23 cellular contexts compared by ENCODE assay signal in the genomic region with DNA sequence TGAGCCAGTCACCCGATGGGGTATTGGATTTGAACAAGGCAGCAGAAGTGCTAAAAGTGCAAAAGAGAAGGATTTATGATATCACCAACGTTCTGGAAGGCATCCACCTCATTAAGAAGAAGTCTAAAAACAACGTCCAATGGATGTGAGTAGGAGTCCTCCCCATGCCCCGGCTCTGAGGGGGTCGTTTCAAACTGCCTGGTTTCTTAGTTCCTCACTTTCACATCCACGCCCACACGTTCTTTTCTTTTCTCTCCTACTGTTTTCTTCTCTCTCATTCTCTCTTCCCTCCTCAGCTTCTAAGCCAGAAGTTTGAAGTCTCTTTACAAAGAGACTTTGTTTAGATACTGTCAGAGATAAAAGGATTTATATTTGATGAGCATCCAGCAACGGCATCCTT.
"Had no signal": no experiment of that assay in that cellular context is flagged by ENCODE, and none has a peak within 500 bp of the region (broad histone marks: within the 10 kb centered on the region; RNA-seq: fewer than 3 reads in every experiment).

No MANE protein-coding gene starts in this region.

- H3K27ac ChIP-seq: colonic mucosa, esophagus squamous epithelium, gastroesophageal sphincter, parathyroid adenoma, tibial artery had no signal

- H3K4me1 Mint-ChIP-seq: activated B cell treated with CpG ODN at 0.5 μM for 24 hours; activated CD8-positive, alpha-beta memory T cell treated with anti-CD3 and anti-CD28 coated beads, Interleukin-2, amount 10 ng/mL, durations not matched to agents 7 days and 5 days; activated naive CD4-positive, alpha-beta T cell treated with anti-CD3 and anti-CD28 coated beads, Interleukin-2, amount 10 ng/mL, durations not matched to agents 7 days and 5 days had no signal

- DNase-seq: activated B cell treated with CpG ODN at 0.5 μM for 24 hours; activated CD4-positive, alpha-beta T cell treated with anti-CD3 and anti-CD28 coated beads for 4 hours; activated CD8-positive, alpha-beta memory T cell treated with anti-CD3 and anti-CD28 coated beads, Interleukin-2, amount 10 ng/mL, durations not matched to agents 7 days and 5 days; activated CD8-positive, alpha-beta T cell treated with anti-CD3 and anti-CD28 coated beads for 36 hours; activated naive CD4-positive, alpha-beta T cell treated with anti-CD3 and anti-CD28 coated beads, Interleukin-2, amount 10 ng/mL, durations not matched to agents 7 days and 5 days; activated T-cell treated with anti-CD3 and anti-CD28 coated beads for 4 hours; amygdala; colonic mucosa; esophagus squamous epithelium; head of caudate nucleus; hypothalamus; left ventricle myocardium superior; mammary epithelial cell; midbrain; natural killer cell; right cardiac atrium; stimulated activated CD4-positive, alpha-beta T cell treated with anti-CD3 and anti-CD28 coated beads, Interleukin-12 subunit alpha, Interleukin-12 subunit beta, amount 100 ng/mL, for 4 hours; stimulated activated CD4-positive, alpha-beta T cell treated with anti-CD3 and anti-CD28 coated beads, Interleukin-4, amount 100 ng/mL, for 4 hours; stimulated activated naive CD8-positive, alpha-beta T cell treated with anti-CD3 and anti-CD28 coated beads, Interleukin-15, Interleukin-2, amounts not matched to agents 100 U/mL and 50 U/mL, for 24 hours; T-helper 1 cell; tibial artery had no signal

- ATAC-seq: activated CD8-positive, alpha-beta memory T cell treated with anti-CD3 and anti-CD28 coated beads, Interleukin-2, amount 10 ng/mL, durations not matched to agents 7 days and 5 days; activated CD8-positive, alpha-beta T cell treated with anti-CD3 and anti-CD28 coated beads for 36 hours; gastroesophageal sphincter; left ventricle myocardium superior; natural killer cell; right cardiac atrium; stimulated activated naive CD8-positive, alpha-beta T cell treated with anti-CD3 and anti-CD28 coated beads, Interleukin-15, Interleukin-2, amounts not matched to agents 100 U/mL and 50 U/mL, for 24 hours had no signal

- H3K9me3 ChIP-seq: colonic mucosa, esophagus squamous epithelium, gastroesophageal sphincter, tibial artery had no signal

- H3K4me1 ChIP-seq: colonic mucosa, esophagus squamous epithelium, gastroesophageal sphincter, parathyroid adenoma had no signal

- H3K27me3 ChIP-seq: colonic mucosa, esophagus squamous epithelium, gastroesophageal sphincter, tibial artery had no signal

- H3K4me3 ChIP-seq: colonic mucosa, esophagus squamous epithelium, gastroesophageal sphincter, tibial artery had no signal

- H3K36me3 ChIP-seq: colonic mucosa had no signal

- H3K27ac Mint-ChIP-seq: activated B cell treated with CpG ODN at 0.5 μM for 24 hours; activated CD8-positive, alpha-beta memory T cell treated with anti-CD3 and anti-CD28 coated beads, Interleukin-2, amount 10 ng/mL, durations not matched to agents 7 days and 5 days; activated CD8-positive, alpha-beta T cell treated with anti-CD3 and anti-CD28 coated beads for 36 hours; activated naive CD4-positive, alpha-beta T cell treated with anti-CD3 and anti-CD28 coated beads, Interleukin-2, amount 10 ng/mL, durations not matched to agents 7 days and 5 days; natural killer cell had no signal

- H3K27me3 Mint-ChIP-seq: activated B cell treated with CpG ODN at 0.5 μM for 24 hours; activated CD8-positive, alpha-beta memory T cell treated with anti-CD3 and anti-CD28 coated beads, Interleukin-2, amount 10 ng/mL, durations not matched to agents 7 days and 5 days; activated CD8-positive, alpha-beta T cell treated with anti-CD3 and anti-CD28 coated beads for 36 hours; activated naive CD4-positive, alpha-beta T cell treated with anti-CD3 and anti-CD28 coated beads, Interleukin-2, amount 10 ng/mL, durations not matched to agents 7 days and 5 days had no signal

- H3K4me3 Mint-ChIP-seq: activated B cell treated with CpG ODN at 0.5 μM for 24 hours; activated CD8-positive, alpha-beta memory T cell treated with anti-CD3 and anti-CD28 coated beads, Interleukin-2, amount 10 ng/mL, durations not matched to agents 7 days and 5 days; activated CD8-positive, alpha-beta T cell treated with anti-CD3 and anti-CD28 coated beads for 36 hours; activated naive CD4-positive, alpha-beta T cell treated with anti-CD3 and anti-CD28 coated beads, Interleukin-2, amount 10 ng/mL, durations not matched to agents 7 days and 5 days; natural killer cell had no signal

- H3K9me3 Mint-ChIP-seq: activated B cell treated with CpG ODN at 0.5 μM for 24 hours; activated CD8-positive, alpha-beta T cell treated with anti-CD3 and anti-CD28 coated beads for 36 hours; activated naive CD4-positive, alpha-beta T cell treated with anti-CD3 and anti-CD28 coated beads, Interleukin-2, amount 10 ng/mL, durations not matched to agents 7 days and 5 days; natural killer cell had no signal
